16 cellular contexts compared by ENCODE assay signal in genomic region chr2:158714420-158714819, GRCh38.
DNase-seq lines count a peak whose midpoint lies in the region; ATAC-seq and TF ChIP-seq lines count a peak whose summit lies in the region.
"Had no signal": no experiment of that assay in that cellular context is flagged by ENCODE, and none has a peak within 500 bp of the region (broad histone marks: within the 10 kb centered on the region; RNA-seq: fewer than 3 reads in every experiment).

No MANE protein-coding gene starts in this region.

- H3K14ac ChIP-seq in neuronal stem cell (ENCODE audit: low read length), result no peak overlapping the region

- no peak overlapping the region for H2BK5ac ChIP-seq in neuronal stem cell (ENCODE audit: low read length)

- no peak overlapping the region for H4K8ac ChIP-seq in neuronal stem cell (ENCODE audit: low read depth, low read length)

- no peak for TF ChIP-seq POLR2A in esophagus muscularis mucosa (IDR thresholded peaks at IDR 0.05; ENCODE audit: low read depth)
- TF ChIP-seq POLR2A in vagina (IDR thresholded peaks at IDR 0.05), result no peak

- no peaks in the 10 kb centered on the region for H3K36me3 Mint-ChIP-seq in T-helper 2 cell treated with Interferon-gamma antibody and Interleukin-4, amounts not matched to agents 5 μg/mL and 100 μg/mL, for 36 hours (ENCODE audit: low read depth)

- no peak for ATAC-seq in Right ventricle myocardium inferior
- ATAC-seq: A549 had no signal

- intact Hi-C loops in cardiac septum (cut with DNase I) (no loop called here), Right ventricle myocardium inferior (cut with DNase I) (no loop called here), esophagus muscularis mucosa (cut with DNase I) (no loop called here), vagina (cut with DNase I) (no loop called here)

- no peak overlapping the region for H3K4ac ChIP-seq in neuronal stem cell (ENCODE audit: low read length)

- H3K9me3 ChIP-seq in esophagus muscularis mucosa (peaks cover 0 to 4% (median 0%) of the 10 kb centered on the region in 4 donors), neuronal stem cell (replicated peaks in 1 of 2; ENCODE audit: control insufficient read depth in 2 of 2, insufficient read depth in 1 of 2, low read depth in 1 of 2, low read length in 2 of 2) (peaks cover 0 to 5% of the 10 kb centered on the region in 2 donors), vagina (no peaks in the 10 kb centered on the region)

- TF ChIP-seq EP300 in esophagus muscularis mucosa (IDR thresholded peaks at IDR 0.05), result no peak

- 69% methylated on average over 4 of the region's 4 CpGs for WGBS in esophagus muscularis mucosa
- no CpG with 5 or more reads among the region's 4 CpGs for WGBS in neuronal stem cell (ENCODE audit: extremely low coverage in 2 of 2, insufficient read length in 2 of 2, insufficient replicate concordance in 1 of 2), 2 donors

- no peak overlapping the region for H2AK5ac ChIP-seq in neuronal stem cell (ENCODE audit: low read depth, low read length)

- H3K36me3 ChIP-seq in esophagus muscularis mucosa, result no peaks in the 10 kb centered on the region
- H3K36me3 ChIP-seq in neuronal stem cell (replicated peaks in 1 of 2; ENCODE audit: control insufficient read depth in 2 of 2, insufficient read depth in 2 of 2, low read length in 2 of 2), result no peaks in the 10 kb centered on the region
- no peaks in the 10 kb centered on the region for H3K36me3 ChIP-seq in vagina

- H3K9ac ChIP-seq in neuronal stem cell (ENCODE audit: low read depth, low read length, poor library complexity), result no peak overlapping the region
- H3K9ac ChIP-seq: GM23248 had no signal

- no peak overlapping the region for H3K27ac ChIP-seq in esophagus muscularis mucosa (replicated peaks in 1 of 4)
- no peak overlapping the region for H3K27ac ChIP-seq in neuronal stem cell (replicated peaks; ENCODE audit: low read length)
- H3K27ac ChIP-seq in vagina, result no peak overlapping the region
- H3K27ac ChIP-seq: 22Rv1, A549, C4-2B, GM23248 had no signal

- H3K27me3 Mint-ChIP-seq in T-helper 2 cell treated with Interferon-gamma antibody and Interleukin-4, amounts not matched to agents 5 μg/mL and 100 μg/mL, for 36 hours (ENCODE audit: low read depth), result no peaks in the 10 kb centered on the region

- CTCF ChIA-PET in HEK293T (lab: Yijun Ruan, JAX), result interaction anchor here (2.2 kb wide), 1 partner anchor 10 kb away, joined by 9 read pairs; no protein-coding TSS in a partner anchor

- DNase-seq in cardiac septum (ENCODE audit: low spot score), result peak; percentile 73
- DNase-seq in Right ventricle myocardium inferior (ENCODE audit: missing footprints), result no peak
- peak; percentile 45 for DNase-seq in esophagus muscularis mucosa (ENCODE audit: extremely low spot score)
- DNase-seq in neuronal stem cell (ENCODE audit: low spot score), result no peak
- DNase-seq in vagina (ENCODE audit: extremely low spot score in 2 of 2), result peak; percentile 56 to 74
- no peak for DNase-seq in T-helper 2 cell treated with Interferon-gamma antibody and Interleukin-4, amounts not matched to agents 5 μg/mL and 100 μg/mL, for 36 hours (ENCODE audit: low spot score)
- no peak for DNase-seq in HEK293T (ENCODE audit: extremely low spot score)
- DNase-seq: AML-193; Caco-2; CD4-positive, alpha-beta T cell; GM23248; HCEC 1CT; HFFc6 had no signal

- TF ChIP-seq CTCF in esophagus muscularis mucosa (IDR thresholded peaks at IDR 0.05) (no peak), vagina (IDR thresholded peaks at IDR 0.05) (no peak)

- no peaks in the 10 kb centered on the region for H3K4me1 Mint-ChIP-seq in T-helper 2 cell treated with Interferon-gamma antibody and Interleukin-4, amounts not matched to agents 5 μg/mL and 100 μg/mL, for 36 hours (ENCODE audit: low read depth)

- H3K18ac ChIP-seq in neuronal stem cell (ENCODE audit: low read length), result peak overlapping the region; percentile 8

- H2BK12ac ChIP-seq in neuronal stem cell (ENCODE audit: low read length), result peak overlapping the region; percentile 18

- POLR2A ChIA-PET in HEK293T (lab: Yijun Ruan, JAX), result no interaction called here

- no peak overlapping the region for H2AFZ ChIP-seq in neuronal stem cell (ENCODE audit: low read length)
- H2AFZ ChIP-seq: GM23248 had no signal

- H3K27me3 ChIP-seq in esophagus muscularis mucosa (no peaks in the 10 kb centered on the region), neuronal stem cell (ENCODE audit: control insufficient read depth in 3 of 3, insufficient read depth in 3 of 3, low read depth in 1 of 3, low read length in 3 of 3) (peaks cover 0 to 3% (median 0%) of the 10 kb centered on the region in 3 experiments), vagina (no peaks in the 10 kb centered on the region)

- no peak overlapping the region for H3K23ac ChIP-seq in neuronal stem cell (ENCODE audit: low read depth, low read length, poor library complexity)

- H2BK120ac ChIP-seq in neuronal stem cell (ENCODE audit: low read depth, low read length), result no peak overlapping the region

- H4K91ac ChIP-seq in neuronal stem cell (ENCODE audit: low read depth, low read length, poor library complexity), result no peak overlapping the region

- H3K4me3 Mint-ChIP-seq in T-helper 2 cell treated with Interferon-gamma antibody and Interleukin-4, amounts not matched to agents 5 μg/mL and 100 μg/mL, for 36 hours, result no peak overlapping the region
- H3K4me3 Mint-ChIP-seq: CD4-positive, alpha-beta T cell; HFFc6 had no signal

- H3K9me3 Mint-ChIP-seq in T-helper 2 cell treated with Interferon-gamma antibody and Interleukin-4, amounts not matched to agents 5 μg/mL and 100 μg/mL, for 36 hours, result no peaks in the 10 kb centered on the region

- no peak overlapping the region for H3K27ac Mint-ChIP-seq in T-helper 2 cell treated with Interferon-gamma antibody and Interleukin-4, amounts not matched to agents 5 μg/mL and 100 μg/mL, for 36 hours
- H3K27ac Mint-ChIP-seq: CD4-positive, alpha-beta T cell; HFFc6 had no signal

- H3K4me1 ChIP-seq in esophagus muscularis mucosa (peaks cover 0 to 28% (median 13%) of the 10 kb centered on the region in 4 donors), neuronal stem cell (ENCODE audit: control insufficient read depth in 2 of 2, insufficient read depth in 1 of 2, low read depth in 1 of 2, low read length in 2 of 2) (peaks cover 9 to 15% of the 10 kb centered on the region in 2 donors), vagina (peaks cover 30% of the 10 kb centered on the region)
- H3K4me1 ChIP-seq: A549, Caco-2 had no signal

- H3K4me2 ChIP-seq in neuronal stem cell (ENCODE audit: insufficient read depth, low read length, poor library complexity, severe bottlenecking), result no peak overlapping the region
- H3K4me2 ChIP-seq: A549 had no signal

- H3K4me3 ChIP-seq in esophagus muscularis mucosa (no peak overlapping the region), neuronal stem cell (ENCODE audit: low read length in 2 of 2) (no peak overlapping the region), vagina (no peak overlapping the region)
- H3K4me3 ChIP-seq: A549, GM23248 had no signal

- H2BK15ac ChIP-seq in neuronal stem cell (ENCODE audit: low read length), result peak overlapping the region; percentile 47

- H3K79me1 ChIP-seq in neuronal stem cell (ENCODE audit: low read depth, low read length), result no peaks in the 10 kb centered on the region

TF ChIP-seq in HEK293T, 16 proteins besides CTCF, POLR2A, EP300 and RAD21:
- TF ChIP-seq CTBP1 (IDR thresholded peaks at IDR 0.05; ENCODE audit: borderline replicate concordance) (no peak), TARDBP (IDR thresholded peaks at IDR 0.05) (no peak), HDGF (IDR thresholded peaks at IDR 0.05; ENCODE audit: borderline replicate concordance) (no peak), ARNT (IDR thresholded peaks at IDR 0.05) (no peak), ZNF384 (IDR thresholded peaks at IDR 0.05) (no peak), FOXA1 (IDR thresholded peaks at IDR 0.05) (no peak), SUZ12 (IDR thresholded peaks at IDR 0.05) (no peak)
TF ChIP-seq in HEK293T: peak in this region for 0.

Comparison
In these comparisons a context has a peak if more than half of its experiments do, and no peak if none do; other contexts are left out.
1. DNase-seq: peak in cardiac septum (single experiment), esophagus muscularis mucosa (single experiment) and vagina (2 of 2); none in Right ventricle myocardium inferior (single experiment), neuronal stem cell (single experiment), T-helper 2 cell treated with Interferon-gamma antibody and Interleukin-4, amounts not matched to agents 5 μg/mL and 100 μg/mL, for 36 hours (single experiment) and HEK293T (single experiment).